28 cellular contexts compared by ENCODE assay signal in the genomic region with DNA sequence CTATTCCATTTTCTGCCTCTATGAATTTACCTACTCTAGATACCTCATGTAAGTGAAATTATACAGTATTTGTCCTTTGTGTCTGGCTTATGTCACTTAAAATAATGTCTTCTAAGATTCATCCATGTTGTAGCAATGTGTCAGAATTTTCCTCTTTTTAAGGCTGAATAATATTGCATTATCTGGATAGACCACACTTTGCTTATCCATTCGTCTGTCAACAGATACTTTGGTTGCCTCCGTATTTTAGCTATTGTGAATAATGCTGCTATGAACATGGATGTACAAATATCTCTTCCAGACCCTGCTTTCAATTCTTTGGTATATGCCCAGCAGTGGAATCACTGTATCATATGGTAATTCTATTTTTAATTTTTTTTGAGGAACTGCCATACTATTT.
"Had no signal": no experiment of that assay in that cellular context is flagged by ENCODE, and none has a peak within 500 bp of the region (broad histone marks: within the 10 kb centered on the region; RNA-seq: fewer than 3 reads in every experiment).

No MANE protein-coding gene starts in this region.

- H3K27ac ChIP-seq: colonic mucosa, coronary artery, dorsolateral prefrontal cortex, epithelial cell of prostate, esophagus muscularis mucosa, esophagus squamous epithelium, foreskin keratinocyte, gastrocnemius medialis, gastroesophageal sphincter, heart left ventricle, heart right ventricle had no signal

- DNase-seq: colonic mucosa; cortex of kidney; dermis blood vessel endothelial cell; dorsolateral prefrontal cortex; effector CD4-positive, alpha-beta T cell; effector CD8-positive, alpha-beta T cell; effector memory CD4-positive, alpha-beta T cell; effector memory CD8-positive, alpha-beta T cell; endodermal cell; erythroblast; esophagus squamous epithelium; foreskin fibroblast; foreskin keratinocyte; foreskin melanocyte; gastrocnemius medialis; glutamatergic neuron; head of caudate nucleus; heart left ventricle; heart right ventricle had no signal

- H3K4me1 ChIP-seq: colonic mucosa, esophagus muscularis mucosa, esophagus squamous epithelium, foreskin keratinocyte, gastrocnemius medialis, gastroesophageal sphincter, heart left ventricle, heart right ventricle had no signal

- H3K9me3 ChIP-seq: colonic mucosa had no signal

- H3K4me3 ChIP-seq: colonic mucosa, coronary artery, dorsolateral prefrontal cortex, esophagus muscularis mucosa, esophagus squamous epithelium, gastrocnemius medialis, gastroesophageal sphincter, heart left ventricle, heart right ventricle had no signal

- ATAC-seq: effector memory CD8-positive, alpha-beta T cell; esophagus mucosa; foreskin keratinocyte; gastrocnemius medialis; gastroesophageal sphincter; heart left ventricle; heart right ventricle had no signal

- H3K36me3 ChIP-seq: colonic mucosa, esophagus muscularis mucosa, esophagus squamous epithelium, gastrocnemius medialis, gastroesophageal sphincter, heart left ventricle, heart right ventricle had no signal

- H3K27me3 ChIP-seq: colonic mucosa, gastrocnemius medialis had no signal

- FAIRE-seq: colon, endometrium, endothelial cell of umbilical vein, frontal cortex had no signal
